ENCODE assay signal across 9 cellular contexts in the genomic region with DNA sequence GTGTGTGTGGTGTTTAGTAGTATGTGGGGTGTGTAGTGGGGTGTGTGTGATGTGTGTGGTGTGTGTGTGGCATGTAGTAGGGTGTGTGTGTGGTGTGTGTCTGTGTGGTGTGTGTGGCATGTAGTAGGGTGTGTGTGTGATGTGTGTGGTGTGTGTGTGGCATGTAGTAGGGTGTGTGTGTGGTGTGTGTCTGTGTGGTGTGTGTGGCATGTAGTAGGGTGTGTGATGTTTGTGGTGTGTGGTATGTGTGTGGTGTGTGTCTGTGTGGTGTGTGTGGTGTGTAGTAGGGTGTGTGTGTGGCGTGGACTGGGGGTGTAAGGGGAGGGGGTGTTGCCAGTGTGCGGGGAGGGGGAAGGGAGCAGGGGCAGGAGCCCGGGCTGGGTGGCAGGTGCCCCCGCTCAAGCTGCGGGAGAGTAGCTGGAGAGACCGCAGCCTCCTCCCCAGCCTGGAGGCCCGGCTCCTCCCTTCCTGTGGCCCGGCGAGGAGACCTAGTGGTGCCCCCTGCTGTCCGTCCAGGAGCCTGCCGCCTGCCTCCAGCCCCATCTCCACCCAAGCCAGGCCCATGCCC. TPM values are rescaled to one million over a fixed set of nuclear protein-coding genes. Genes with fewer than 3 reads are reported as not detected.
DNase-seq lines count a peak whose midpoint lies in the region; ATAC-seq, FAIRE-seq and TF ChIP-seq lines count a peak whose summit lies in the region.
"Not testable (repeated sequence)": the region's sequence is repeated elsewhere in the genome, so short reads cannot be mapped to it uniquely, and the experiment has no call there.
"Had no signal": no experiment of that assay in that cellular context is flagged by ENCODE, and none has a peak within 500 bp of the region (broad histone marks: within the 10 kb centered on the region; RNA-seq: fewer than 3 reads in every experiment).

No MANE protein-coding gene starts in this region.

- not testable (repeated sequence) for BruUV-seq in endothelial cell of umbilical vein (replicated peaks; lab: Mats Ljungman, UMichigan)

- POLR2A ChIA-PET in CD4-positive, alpha-beta T cell (lab: Charles Lee); endothelial cell of umbilical vein (lab: Charles Lee): not testable (repeated sequence)

- H3K9me3 Mint-ChIP-seq in CD4-positive, alpha-beta T cell; activated T-helper 2 cell treated with anti-CD3 and anti-CD28 coated beads, Interferon-gamma antibody, Interleukin-2, Interleukin-4, amounts not matched to agents 10 μg/mL and 5 μg/mL and 100 μg/mL, durations not matched to agents 14 hours and 24 hours and 36 hours: not testable (repeated sequence)

- not testable (repeated sequence) for H3K4me3 ChIP-seq in WERI-Rb-1 (ENCODE audit: low read depth, low read length); endothelial cell of umbilical vein (replicated peaks in 1 of 3; ENCODE audit: insufficient read depth in 1 of 3, low read depth in 1 of 3, low read length in 3 of 3); mucosa of descending colon

- dilution Hi-C loops in endothelial cell of umbilical vein (cut with MboI; ENCODE audit: extremely low pct_ligation_motif_present, low sequenced_read_pairs), result not testable (repeated sequence)

- not testable (repeated sequence) for H3K9ac ChIP-seq in endothelial cell of umbilical vein (replicated peaks; ENCODE audit: extremely low read depth, insufficient read depth, low read length)

- H3K36me3 Mint-ChIP-seq in CD4-positive, alpha-beta T cell (ENCODE audit: low read depth); activated T-helper 2 cell treated with anti-CD3 and anti-CD28 coated beads, Interferon-gamma antibody, Interleukin-2, Interleukin-4, amounts not matched to agents 10 μg/mL and 5 μg/mL and 100 μg/mL, durations not matched to agents 14 hours and 24 hours and 36 hours (ENCODE audit: low read depth): not testable (repeated sequence)

- not testable (repeated sequence) for TF ChIP-seq POLR2A in endothelial cell of umbilical vein (IDR thresholded peaks at IDR 0.05; ENCODE audit: low read depth, low read length)

- not testable (repeated sequence) for TF ChIP-seq CTCF in CD4-positive, alpha-beta T cell (IDR thresholded peaks at IDR 0.05); endothelial cell of umbilical vein (IDR thresholded peaks at IDR 0.05; ENCODE audit: extremely low read depth in 1 of 2, insufficient read depth in 1 of 2, low read depth in 1 of 2, low read length in 2 of 2); mucosa of descending colon (IDR thresholded peaks at IDR 0.05)
- peak; percentile 39 for TF ChIP-seq CTCF in WERI-Rb-1 (IDR thresholded peaks at IDR 0.05; ENCODE audit: low read depth, low read length)

- H3K9me3 ChIP-seq in CD4-positive, alpha-beta T cell (ENCODE audit: control insufficient read depth, low read length); WERI-Rb-1 (ENCODE audit: severe bottlenecking); endothelial cell of umbilical vein (replicated peaks; ENCODE audit: control insufficient read depth, insufficient read depth, low read length); mucosa of descending colon: not testable (repeated sequence)

- H3K27ac ChIP-seq in CD4-positive, alpha-beta T cell (ENCODE audit: low read depth, low read length); WERI-Rb-1; endothelial cell of umbilical vein (ENCODE audit: insufficient read depth, low read depth, low read length): not testable (repeated sequence)

- H3K27me3 Mint-ChIP-seq in CD4-positive, alpha-beta T cell; activated T-helper 2 cell treated with anti-CD3 and anti-CD28 coated beads, Interferon-gamma antibody, Interleukin-2, Interleukin-4, amounts not matched to agents 10 μg/mL and 5 μg/mL and 100 μg/mL, durations not matched to agents 14 hours and 24 hours and 36 hours (ENCODE audit: low read depth): not testable (repeated sequence)

- ATAC-seq in CD4-positive, alpha-beta T cell (ENCODE audit: poor library complexity), result peak; percentile 87
- ATAC-seq in GM21381 (IDR thresholded peaks at IDR 0.05; ENCODE audit: unreplicated experiment) (peak; percentile 52), HG03520 (IDR thresholded peaks at IDR 0.05; ENCODE audit: unreplicated experiment) (peak; percentile 64), mucosa of descending colon (peak; percentile 85)

- H3K4me2 ChIP-seq in endothelial cell of umbilical vein (ENCODE audit: insufficient read depth, low read length), result not testable (repeated sequence)

- not testable (repeated sequence) for H2AFZ ChIP-seq in endothelial cell of umbilical vein (ENCODE audit: low read depth, low read length)

- H3K4me1 Mint-ChIP-seq in CD4-positive, alpha-beta T cell (ENCODE audit: low read depth); activated T-helper 2 cell treated with anti-CD3 and anti-CD28 coated beads, Interferon-gamma antibody, Interleukin-2, Interleukin-4, amounts not matched to agents 10 μg/mL and 5 μg/mL and 100 μg/mL, durations not matched to agents 14 hours and 24 hours and 36 hours (ENCODE audit: low read depth): not testable (repeated sequence)

- H3K9me1 ChIP-seq in endothelial cell of umbilical vein (replicated peaks; ENCODE audit: control insufficient read depth, extremely low read depth, insufficient read depth, low read length), result not testable (repeated sequence)

- H3K27ac Mint-ChIP-seq in CD4-positive, alpha-beta T cell; activated T-helper 2 cell treated with anti-CD3 and anti-CD28 coated beads, Interferon-gamma antibody, Interleukin-2, Interleukin-4, amounts not matched to agents 10 μg/mL and 5 μg/mL and 100 μg/mL, durations not matched to agents 14 hours and 24 hours and 36 hours: not testable (repeated sequence)

- H3K4me3 Mint-ChIP-seq in CD4-positive, alpha-beta T cell; activated T-helper 2 cell treated with anti-CD3 and anti-CD28 coated beads, Interferon-gamma antibody, Interleukin-2, Interleukin-4, amounts not matched to agents 10 μg/mL and 5 μg/mL and 100 μg/mL, durations not matched to agents 14 hours and 24 hours and 36 hours (ENCODE audit: low read depth): not testable (repeated sequence)

- CTCF ChIA-PET in CD4-positive, alpha-beta T cell (lab: Charles Lee); endothelial cell of umbilical vein (lab: Charles Lee): not testable (repeated sequence)

- DNase-seq in CD4-positive, alpha-beta T cell, result peak; percentile 58 to 72 (median 70)
- DNase-seq in WERI-Rb-1 (peak; percentile 94), endothelial cell of umbilical vein (ENCODE audit: low read depth, low spot score) (peak; percentile 0), mucosa of descending colon (peak; percentile 51 to 65 (median 61))
- DNase-seq in activated T-helper 2 cell treated with anti-CD3 and anti-CD28 coated beads, Interferon-gamma antibody, Interleukin-2, Interleukin-4, amounts not matched to agents 10 μg/mL and 5 μg/mL and 100 μg/mL, durations not matched to agents 14 hours and 24 hours and 36 hours (ENCODE audit: low spot score), result peak; percentile 78
- peak; percentile 77 for DNase-seq in stimulated activated CD4-positive, alpha-beta T cell treated with anti-CD3 and anti-CD28 coated beads, Interleukin-4, amount 100 ng/mL, for 24 hours

- not testable (repeated sequence) for H3K27me3 ChIP-seq in CD4-positive, alpha-beta T cell (ENCODE audit: control insufficient read depth, insufficient read depth, low read length); WERI-Rb-1 (ENCODE audit: insufficient read depth, low read depth, severe bottlenecking); endothelial cell of umbilical vein (ENCODE audit: control insufficient read depth in 2 of 2, insufficient read depth in 2 of 2, low read length in 2 of 2)

- not testable (repeated sequence) for H3K4me1 ChIP-seq in endothelial cell of umbilical vein (ENCODE audit: control insufficient read depth, extremely low read depth, insufficient read depth, low read length); mucosa of descending colon (ENCODE audit: low read depth)

- FAIRE-seq in endothelial cell of umbilical vein (lab: Jason Lieb, UNC), result peak; percentile 95

- not testable (repeated sequence) for H4K20me1 ChIP-seq in endothelial cell of umbilical vein (replicated peaks; ENCODE audit: control insufficient read depth, extremely low read depth, insufficient read depth, low read length)

- H3K36me3 ChIP-seq in WERI-Rb-1; endothelial cell of umbilical vein (ENCODE audit: control insufficient read depth in 2 of 2, extremely low read depth in 1 of 2, insufficient read depth in 2 of 2, low read length in 2 of 2); mucosa of descending colon (ENCODE audit: low read depth): not testable (repeated sequence)

- intact Hi-C loops in CD4-positive, alpha-beta T cell (cut with DNase I, micrococcal nuclease); activated T-helper 2 cell treated with anti-CD3 and anti-CD28 coated beads, Interferon-gamma antibody, Interleukin-2, Interleukin-4, amounts not matched to agents 10 μg/mL and 5 μg/mL and 100 μg/mL, durations not matched to agents 14 hours and 24 hours and 36 hours (cut with micrococcal nuclease); endothelial cell of umbilical vein (cut with micrococcal nuclease); mucosa of descending colon (cut with DNase I, micrococcal nuclease): not testable (repeated sequence)

- not testable (repeated sequence) for H3K79me2 ChIP-seq in endothelial cell of umbilical vein (ENCODE audit: control insufficient read depth, insufficient read depth, low read length)

RNA-seq across cellular contexts. Expression of gene GOLGA8T, which starts 38.3 kb away (rescaled TPM):
- not detected for total RNA-seq in CD4-positive, alpha-beta T cell
- total RNA-seq in activated T-helper 2 cell treated with anti-CD3 and anti-CD28 coated beads, Interferon-gamma antibody, Interleukin-2, Interleukin-4, amounts not matched to agents 10 μg/mL and 5 μg/mL and 100 μg/mL, durations not matched to agents 14 hours and 24 hours and 36 hours, result not detected in 2 replicates
- total RNA-seq in endothelial cell of umbilical vein (not detected in 2 replicates), mucosa of descending colon (not detected)
- polyA plus RNA-seq in endothelial cell of umbilical vein, result 0.04 TPM in 1 of 2 replicates, not detected in the other
- not detected in 2 replicates for polyA plus RNA-seq in endothelial cell of umbilical vein (2011; cell fraction: cytosol; rRNA removed)
- polyA plus RNA-seq in endothelial cell of umbilical vein (2011; cell fraction: nucleus; rRNA removed), result 0.15 and 0.20 TPM in 2 replicates
- 0.11 and 0.46 TPM in 2 replicates for polyA plus RNA-seq in endothelial cell of umbilical vein (2012)
- polyA minus RNA-seq in endothelial cell of umbilical vein, result 0.21 and 0.29 TPM in 2 replicates
- polyA minus RNA-seq in endothelial cell of umbilical vein (2011; cell fraction: cytosol; rRNA and poly(A)+ RNA removed), result not detected
- 0.77 TPM in 1 of 2 replicates, not detected in the other for polyA minus RNA-seq in endothelial cell of umbilical vein (2011; cell fraction: nucleus; rRNA and poly(A)+ RNA removed)
- total RNA-seq: esophagus squamous epithelium had no signal

Comparison
In these comparisons a context has a peak if more than half of its experiments do, and no peak if none do; other contexts are left out.
1. DNase-seq: peak in every context shown above with its lines; median percentile 94 in WERI-Rb-1; 78 in activated T-helper 2 cell treated with anti-CD3 and anti-CD28 coated beads, Interferon-gamma antibody, Interleukin-2, Interleukin-4, amounts not matched to agents 10 μg/mL and 5 μg/mL and 100 μg/mL, durations not matched to agents 14 hours and 24 hours and 36 hours; 77 in stimulated activated CD4-positive, alpha-beta T cell treated with anti-CD3 and anti-CD28 coated beads, Interleukin-4, amount 100 ng/mL, for 24 hours; 70 in CD4-positive, alpha-beta T cell; 61 in mucosa of descending colon; 0 in endothelial cell of umbilical vein.